ENCODE assay signal across 12 cellular contexts in the genomic region with DNA sequence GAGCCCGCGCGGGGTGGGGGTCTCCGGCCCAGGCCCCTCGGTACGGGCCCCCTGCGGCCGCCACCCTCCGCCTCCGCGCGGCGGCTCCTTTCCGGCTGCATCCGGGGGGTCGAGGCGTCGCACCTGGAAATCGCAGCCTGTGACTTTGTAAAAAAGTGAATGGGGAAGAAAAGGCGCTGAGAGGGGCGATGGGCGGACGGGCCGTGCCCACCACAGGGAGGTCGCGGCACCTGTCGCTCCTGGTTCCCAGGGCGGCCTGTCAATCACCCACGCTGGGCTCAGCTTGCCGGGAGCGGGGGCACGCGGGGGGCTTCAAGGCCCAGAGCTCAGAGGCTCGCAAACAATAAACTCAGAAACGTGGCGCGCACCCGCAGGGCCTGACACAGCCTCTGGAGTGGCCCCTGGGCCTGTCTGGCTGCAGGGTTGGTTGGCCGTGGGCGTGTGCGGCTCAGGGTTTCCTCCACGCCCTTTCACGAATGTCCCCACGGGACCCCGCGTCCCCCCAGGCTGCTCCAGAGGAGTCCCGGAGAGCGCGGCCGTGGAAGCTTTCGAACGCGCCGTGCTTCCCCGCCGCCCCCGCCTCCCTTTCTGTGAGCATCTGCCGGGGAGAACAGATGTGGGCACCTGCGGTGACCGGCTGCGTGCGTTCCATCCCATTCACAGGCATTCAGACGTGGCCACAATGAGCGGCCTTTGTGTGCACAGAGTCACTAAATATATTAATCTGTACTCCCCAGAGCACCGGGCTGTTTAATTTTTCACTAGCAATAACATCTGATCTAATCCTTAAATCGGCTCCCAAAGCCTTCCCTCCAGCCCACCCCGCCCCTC. TPM values are rescaled to one million over a fixed set of nuclear protein-coding genes. Genes with fewer than 3 reads are reported as not detected.
DNase-seq lines count a peak whose midpoint lies in the region; ATAC-seq and TF ChIP-seq lines count a peak whose summit lies in the region.
"Had no signal": no experiment of that assay in that cellular context is flagged by ENCODE, and none has a peak within 500 bp of the region (broad histone marks: within the 10 kb centered on the region; RNA-seq: fewer than 3 reads in every experiment).

No MANE protein-coding gene starts in this region.

- no peak overlapping the region for H3K27ac Mint-ChIP-seq in stimulated activated naive B cell treated with anti-CD40 and anti-IgM and Interleukin-4, amounts not matched to agents 10 μg/mL and 1 μg/mL and 100 μg/mL, for 72 hours
- no peak overlapping the region for H3K27ac Mint-ChIP-seq in osteocyte (ENCODE audit: unreplicated experiment)
- H3K27ac Mint-ChIP-seq: activated T-cell treated with anti-CD3 and anti-CD28 coated beads, Interleukin-2, amount 50 U/mL, for 24 hours; T-helper 1 cell treated with Interleukin-12 subunit alpha and Interleukin-12 subunit beta and Interleukin-4 antibody, amounts not matched to agents 30 μg/mL and 1 μg/mL, for 36 hours had no signal

- DNase-seq in NCI-H510A treated with DMSO at 0.1 percent for 48 hours (lab: John Stamatoyannopoulos, UW) (peak; percentile 45), NCI-H510A (lab: John Stamatoyannopoulos, UW) (no peak), NCI-H748 treated with DMSO at 0.1 percent for 48 hours (lab: John Stamatoyannopoulos, UW) (peak; percentile 86), left lobe of liver (ENCODE audit: low spot score) (no peak), cerebellum (ENCODE audit: low spot score) (no peak), osteocyte (ENCODE audit: extremely low spot score, unreplicated experiment) (no peak)
- no peak for DNase-seq in stimulated activated naive B cell treated with anti-CD40 and anti-IgM and Interleukin-4, amounts not matched to agents 10 μg/mL and 1 μg/mL and 100 μg/mL, for 72 hours
- DNase-seq: activated T-cell treated with anti-CD3 and anti-CD28 coated beads, Interleukin-2, amount 50 U/mL, for 24 hours; NCI-H2029 treated with DMSO at 0.1 percent for 48 hours had no signal

- H3K36me3 Mint-ChIP-seq in stimulated activated naive B cell treated with anti-CD40 and anti-IgM and Interleukin-4, amounts not matched to agents 10 μg/mL and 1 μg/mL and 100 μg/mL, for 72 hours: peaks cover 0 to 10% of the 10 kb centered on the region in 2 donors
- H3K36me3 Mint-ChIP-seq in osteocyte (ENCODE audit: unreplicated experiment): peaks cover 2% of the 10 kb centered on the region

- H3K36me3 ChIP-seq in iPS-18a (ENCODE audit: control insufficient read depth, low read depth, low read length): no peaks in the 10 kb centered on the region
- H3K36me3 ChIP-seq: right atrium auricular region had no signal

- H3K27ac ChIP-seq in iPS-18a (ENCODE audit: low read length): no peak overlapping the region

- peaks cover 3 to 5% of the 10 kb centered on the region in 2 donors for H3K9me3 Mint-ChIP-seq in stimulated activated naive B cell treated with anti-CD40 and anti-IgM and Interleukin-4, amounts not matched to agents 10 μg/mL and 1 μg/mL and 100 μg/mL, for 72 hours
- peaks cover 7% of the 10 kb centered on the region for H3K9me3 Mint-ChIP-seq in osteocyte (ENCODE audit: unreplicated experiment)

- H3K4me1 Mint-ChIP-seq in stimulated activated naive B cell treated with anti-CD40 and anti-IgM and Interleukin-4, amounts not matched to agents 10 μg/mL and 1 μg/mL and 100 μg/mL, for 72 hours: peaks cover 23 to 50% of the 10 kb centered on the region in 2 donors
- H3K4me1 Mint-ChIP-seq in osteocyte (ENCODE audit: unreplicated experiment): peaks cover 19% of the 10 kb centered on the region

- no peak for TF ChIP-seq CTCF in osteocyte (IDR thresholded peaks at IDR 0.05)

- peaks cover 61 to 91% of the 10 kb centered on the region in 2 donors for H3K27me3 Mint-ChIP-seq in stimulated activated naive B cell treated with anti-CD40 and anti-IgM and Interleukin-4, amounts not matched to agents 10 μg/mL and 1 μg/mL and 100 μg/mL, for 72 hours
- peaks cover 74% of the 10 kb centered on the region for H3K27me3 Mint-ChIP-seq in osteocyte (ENCODE audit: unreplicated experiment)

- no peak overlapping the region for H3K9ac ChIP-seq in iPS-18a (ENCODE audit: low read length)

- peak; percentile 35 to 38 for ATAC-seq in stimulated activated naive B cell treated with anti-CD40 and anti-IgM and Interleukin-4, amounts not matched to agents 10 μg/mL and 1 μg/mL and 100 μg/mL, for 72 hours (replicated peaks)
- ATAC-seq in left lobe of liver: no peak

- peaks cover 51% of the 10 kb centered on the region for H3K4me1 ChIP-seq in iPS-18a (ENCODE audit: control insufficient read depth, low read depth, low read length)

- peaks cover 60% of the 10 kb centered on the region for H3K27me3 ChIP-seq in iPS-18a (ENCODE audit: control insufficient read depth, insufficient read depth, low read length)

- H3K9me3 ChIP-seq in iPS-18a (ENCODE audit: control insufficient read depth, low read depth, low read length): no peaks in the 10 kb centered on the region
- H3K9me3 ChIP-seq: right atrium auricular region had no signal

- peak overlapping the region; percentile 42 for H3K4me3 ChIP-seq in iPS-18a (ENCODE audit: low read length)

- peak overlapping the region in 1 of 2 donors; percentile 56 for H3K4me3 Mint-ChIP-seq in stimulated activated naive B cell treated with anti-CD40 and anti-IgM and Interleukin-4, amounts not matched to agents 10 μg/mL and 1 μg/mL and 100 μg/mL, for 72 hours
- no peak overlapping the region for H3K4me3 Mint-ChIP-seq in osteocyte (ENCODE audit: unreplicated experiment)
- H3K4me3 Mint-ChIP-seq: T-helper 1 cell treated with Interleukin-12 subunit alpha and Interleukin-12 subunit beta and Interleukin-4 antibody, amounts not matched to agents 30 μg/mL and 1 μg/mL, for 36 hours had no signal

RNA-seq across cellular contexts. Expression of a gene that starts 6.1 kb away (rescaled TPM):
- 4.9 TPM for total RNA-seq in left lobe of liver
- total RNA-seq in cerebellum: 10.6 TPM
- total RNA-seq in osteocyte: 1.6 and 2.6 TPM in 2 replicates

RNA-seq across cellular contexts. Expression of a gene that starts 9.6 kb away (rescaled TPM):
- total RNA-seq in left lobe of liver: 11.6 TPM
- 42.6 TPM for total RNA-seq in cerebellum
- 34.0 and 36.9 TPM in 2 replicates for total RNA-seq in osteocyte

Comparison
In these comparisons a context has a peak if more than half of its experiments do, and no peak if none do; other contexts are left out.
1. DNase-seq: peak in NCI-H510A treated with DMSO at 0.1 percent for 48 hours (single experiment) and NCI-H748 treated with DMSO at 0.1 percent for 48 hours (single experiment); none in NCI-H510A (single experiment), stimulated activated naive B cell treated with anti-CD40 and anti-IgM and Interleukin-4, amounts not matched to agents 10 μg/mL and 1 μg/mL and 100 μg/mL, for 72 hours (single experiment), left lobe of liver (single experiment), cerebellum (single experiment) and osteocyte (single experiment).